23 cellular contexts compared by ENCODE assay signal in genomic region chr11:69284081-69284511, GRCh38. TPM values are rescaled to one million over a fixed set of nuclear protein-coding genes. Genes with fewer than 3 reads are reported as not detected.
DNase-seq lines count a peak whose midpoint lies in the region; ATAC-seq and TF ChIP-seq lines count a peak whose summit lies in the region.
"Had no signal": no experiment of that assay in that cellular context is flagged by ENCODE, and none has a peak within 500 bp of the region (broad histone marks: within the 10 kb centered on the region; RNA-seq: fewer than 3 reads in every experiment).

No MANE protein-coding gene starts in this region.

- intact Hi-C loops in PC-9 (cut with micrococcal nuclease; ENCODE audit: unreplicated experiment) = no loop called here
- intact Hi-C loops in CD8-positive, alpha-beta T cell (cut with DNase I, micrococcal nuclease) = no loop called here

- no TSS peak for BruUV-seq in PC-9 (replicated peaks; lab: Mats Ljungman, UMichigan)

- H3K27me3 ChIP-seq in PC-9 (ENCODE audit: insufficient read depth, low read depth) (no peaks in the 10 kb centered on the region), osteoblast (ENCODE audit: insufficient read depth, low read length) (no peaks in the 10 kb centered on the region)
- no peaks in the 10 kb centered on the region for H3K27me3 ChIP-seq in CD8-positive, alpha-beta T cell (ENCODE audit: insufficient read depth, low read length)
- H3K27me3 ChIP-seq: Peyer's patch had no signal

- peaks cover 73% of the 10 kb centered on the region for H3F3A ChIP-seq in PC-9 (ENCODE audit: insufficient read depth, low read depth)

- H3K79me2 ChIP-seq in PC-9 (ENCODE audit: low read depth) = peaks cover 20% of the 10 kb centered on the region
- H3K79me2 ChIP-seq in osteoblast (ENCODE audit: insufficient read depth, low read length) = no peaks in the 10 kb centered on the region

- H3K9me3 ChIP-seq in PC-9 (ENCODE audit: insufficient read depth, low read depth) (no peaks in the 10 kb centered on the region; the same call in 1 of the 2 replicates), osteoblast (ENCODE audit: low read depth, low read length) (no peaks in the 10 kb centered on the region)
- no peaks in the 10 kb centered on the region for H3K9me3 ChIP-seq in CD8-positive, alpha-beta T cell (ENCODE audit: low read length)
- H3K9me3 ChIP-seq: Peyer's patch had no signal

- ATAC-seq in GM19467 (IDR thresholded peaks at IDR 0.05; ENCODE audit: unreplicated experiment) (no peak), HG03108 (IDR thresholded peaks at IDR 0.05; ENCODE audit: unreplicated experiment) (no peak)
- no peak for ATAC-seq in CD8-positive, alpha-beta T cell
- no peak for ATAC-seq in activated CD4-positive, CD25-positive, alpha-beta regulatory T cell treated with anti-CD3 and anti-CD28 coated beads, Interleukin-2, amount 50 U/mL, for 24 hours
- ATAC-seq: GM12878, SK-N-SH treated with all-trans-retinoic acid at 6 μM for 48 hours had no signal

- H3K4me3 Mint-ChIP-seq in CD8-positive, alpha-beta T cell = no peak overlapping the region

- TF ChIP-seq CTCF in PC-9 (conservative IDR thresholded peaks at IDR 0.05) = no peak
- TF ChIP-seq CTCF in osteoblast (IDR thresholded peaks at IDR 0.05; ENCODE audit: extremely low read depth, low read depth, low read length) = no peak
- no peak for TF ChIP-seq CTCF in CD8-positive, alpha-beta T cell (IDR thresholded peaks at IDR 0.05)

- CTCF ChIA-PET in PC-9 (lab: Charles Lee) = interaction anchor here (0.7 kb wide), 1 partner anchor 16 kb away, joined by 3 read pairs; no protein-coding TSS in a partner anchor
- CTCF ChIA-PET in CD8-positive, alpha-beta T cell (lab: Charles Lee) = interaction anchor here (0.5 kb wide), 1 partner anchor 1804 kb away, joined by 3 read pairs; no protein-coding TSS in a partner anchor

- no peaks in the 10 kb centered on the region for H4K20me1 ChIP-seq in PC-9 (ENCODE audit: insufficient read depth)
- H4K20me1 ChIP-seq in osteoblast (ENCODE audit: insufficient read depth, low read length) = no peaks in the 10 kb centered on the region

- DNase-seq in 8988T (peak; percentile 42), PC-9 (peak; percentile 67 to 76), glomerular visceral epithelial cell (ENCODE audit: extremely low spot score) (peak; percentile 46), osteoblast (ENCODE audit: insufficient read length, low spot score, missing footprints) (peak; percentile 53)
- no peak for DNase-seq in CD8-positive, alpha-beta T cell
- DNase-seq: DMS79, GM23248, HCEC 1CT, NCI-H1092 treated with DMSO at 0.1 percent for 48 hours, NCI-H1436 treated with DMSO at 0.1 percent for 48 hours, NCI-H2081, NCI-H2171, NCI-H524 treated with DMSO at 0.1 percent for 48 hours, NCI-H82, Peyer's patch had no signal

- H2AFZ ChIP-seq in PC-9 (no peak overlapping the region), osteoblast (ENCODE audit: low read length) (no peak overlapping the region)
- H2AFZ ChIP-seq: GM23248 had no signal

- no peak overlapping the region for H3K4me2 ChIP-seq in PC-9
- H3K4me2 ChIP-seq in osteoblast (ENCODE audit: insufficient read depth, low read length) = no peak overlapping the region
- H3K4me2 ChIP-seq: KMS-11 had no signal

- H3K36me3 Mint-ChIP-seq in CD8-positive, alpha-beta T cell = no peaks in the 10 kb centered on the region

- H3K9me3 Mint-ChIP-seq in CD8-positive, alpha-beta T cell = no peaks in the 10 kb centered on the region

- H3K27me3 Mint-ChIP-seq in CD8-positive, alpha-beta T cell (ENCODE audit: low read depth) = peaks cover 2% of the 10 kb centered on the region

- no peaks in the 10 kb centered on the region for H3K4me1 Mint-ChIP-seq in CD8-positive, alpha-beta T cell (ENCODE audit: low read depth)

- H3K9me2 ChIP-seq in PC-9 (ENCODE audit: insufficient read depth) = no peaks in the 10 kb centered on the region

- peak overlapping the region; percentile 99 for H3K27ac ChIP-seq in PC-9
- no peak overlapping the region for H3K27ac ChIP-seq in osteoblast (ENCODE audit: low read depth, low read length)
- H3K27ac ChIP-seq in CD8-positive, alpha-beta T cell (ENCODE audit: low read depth, low read length) = no peak overlapping the region
- H3K27ac ChIP-seq: 22Rv1, C4-2B, GM23248, KMS-11, Peyer's patch had no signal

- H3K4me3 ChIP-seq in PC-9 (no peak overlapping the region), osteoblast (ENCODE audit: insufficient read depth, low read length) (no peak overlapping the region)
- H3K4me3 ChIP-seq in CD8-positive, alpha-beta T cell (ENCODE audit: low read depth, low read length) = no peak overlapping the region
- H3K4me3 ChIP-seq: GM12878, GM23248, Peyer's patch had no signal

- H3K27ac Mint-ChIP-seq in CD8-positive, alpha-beta T cell = no peak overlapping the region

- H3K4me1 ChIP-seq in PC-9 (replicated peaks; ENCODE audit: insufficient read depth) = peaks cover 87% of the 10 kb centered on the region
- peaks cover 16% of the 10 kb centered on the region for H3K4me1 ChIP-seq in osteoblast (ENCODE audit: insufficient read depth, low read length)
- H3K4me1 ChIP-seq in CD8-positive, alpha-beta T cell (ENCODE audit: insufficient read depth, low read length) = no peaks in the 10 kb centered on the region

- H3K36me3 ChIP-seq in PC-9 (ENCODE audit: low read depth) (no peaks in the 10 kb centered on the region; the same call in 1 of the 2 replicates), osteoblast (ENCODE audit: insufficient read depth, low read length) (no peaks in the 10 kb centered on the region)
- H3K36me3 ChIP-seq in CD8-positive, alpha-beta T cell (ENCODE audit: insufficient read depth, low read length) = no peaks in the 10 kb centered on the region
- H3K36me3 ChIP-seq: Peyer's patch had no signal

- POLR2A ChIA-PET in PC-9 (lab: Charles Lee; ENCODE audit: unreplicated experiment) = interaction anchor here (0.6 to 0.7 kb wide), 2 partner anchors 10 to 13 kb away, joined by 6 to 14 read pairs; partner anchors contain the start of gene MYEOV
- POLR2A ChIA-PET in CD8-positive, alpha-beta T cell (lab: Charles Lee) = no interaction called here

RNA-seq across cellular contexts. Expression of gene MYEOV, which starts 9.9 kb away (rescaled TPM):
- total RNA-seq in PC-9 (2021) = 182 and 232 TPM in 2 replicates
- total RNA-seq in osteoblast = 0.88 and 1.4 TPM in 2 replicates
- under 1 TPM in 1 of 2 experiments, not detected in 1; 0.57 TPM for total RNA-seq in CD8-positive, alpha-beta T cell

Comparison
In these comparisons a context has a peak if more than half of its experiments do, and no peak if none do; other contexts are left out.
1. DNase-seq: peak in 8988T (single experiment), PC-9 (2 of 2), glomerular visceral epithelial cell (single experiment) and osteoblast (single experiment); none in CD8-positive, alpha-beta T cell (0 of 7).
2. RNA of gene MYEOV, which starts 9.9 kb away (total RNA-seq): 182 to 232 TPM in PC-9; 0.88 to 1.4 TPM in osteoblast and 0.57 TPM in CD8-positive, alpha-beta T cell; every median in the first group is over 10 times any median in the second.